25 cellular contexts compared by ENCODE assay signal in genomic region chr13:110498765-110499164, GRCh38.
A peak's percentile ranks its signal among the peaks of the same experiment; 100 is the strongest.
DNase-seq lines count a peak whose midpoint lies in the region; ATAC-seq, FAIRE-seq and TF ChIP-seq lines count a peak whose summit lies in the region.
"Had no signal": no experiment of that assay in that cellular context is flagged by ENCODE, and none has a peak within 500 bp of the region (broad histone marks: within the 10 kb centered on the region; RNA-seq: fewer than 3 reads in every experiment).

No MANE protein-coding gene starts in this region.

- H3K4me1 ChIP-seq in PC-3 (ENCODE audit: insufficient read depth, low read length) = peaks cover 24% of the 10 kb centered on the region
- no peaks in the 10 kb centered on the region for H3K4me1 ChIP-seq in H1 (replicated peaks in 1 of 4; ENCODE audit: control insufficient read depth in 3 of 4, insufficient read depth in 4 of 4, low read length in 3 of 4)
- H3K4me1 ChIP-seq in osteoblast (ENCODE audit: insufficient read depth, low read length) = peaks cover 15% of the 10 kb centered on the region
- peaks cover 8 to 30% (median 19%) of the 10 kb centered on the region in 5 donors for H3K4me1 ChIP-seq in subcutaneous abdominal adipose tissue (ENCODE audit: control insufficient read depth in 5 of 5, insufficient read depth in 5 of 5, low read length in 5 of 5)

- H4K5ac ChIP-seq in H1 (ENCODE audit: insufficient read length, low read depth, low read length) = no peak overlapping the region

- H3K9me3 ChIP-seq in PC-3 (ENCODE audit: low read length) (no peaks in the 10 kb centered on the region), H1 (ENCODE audit: insufficient read depth in 2 of 2, low read depth in 1 of 2, low read length in 1 of 2) (peaks cover 3 to 10% of the 10 kb centered on the region in 2 experiments; a peak in 2 of 4 replicates), osteoblast (ENCODE audit: low read depth, low read length) (no peaks in the 10 kb centered on the region), subcutaneous abdominal adipose tissue (ENCODE audit: control insufficient read depth in 5 of 5, low read length in 5 of 5) (peaks cover 0 to 11% (median 5%) of the 10 kb centered on the region in 5 donors)

- H3K79me1 ChIP-seq in H1 (ENCODE audit: low read depth, low read length) = no peaks in the 10 kb centered on the region; the same call in 1 of the 2 replicates

- H2BK12ac ChIP-seq in H1 (ENCODE audit: low read depth, low read length) = peak overlapping the region; percentile 85; the same call in 1 of the 2 replicates

- H3K36me3 ChIP-seq in PC-3 (ENCODE audit: low read depth, low read length) (peaks cover 20% of the 10 kb centered on the region), H1 (ENCODE audit: control insufficient read depth in 2 of 4, insufficient read depth in 4 of 4, low read length in 3 of 4) (peaks cover 5 to 68% (median 41%) of the 10 kb centered on the region in 4 experiments; a peak in 7 of 8 replicates), osteoblast (ENCODE audit: insufficient read depth, low read length) (peaks cover 86% of the 10 kb centered on the region), subcutaneous abdominal adipose tissue (ENCODE audit: control insufficient read depth in 5 of 5, insufficient read depth in 5 of 5, low read length in 5 of 5) (peaks cover 24 to 98% (median 88%) of the 10 kb centered on the region in 5 donors)
- H3K36me3 ChIP-seq: BLaER1 had no signal

- H2BK120ac ChIP-seq in H1 (replicated peaks; ENCODE audit: low read depth, low read length) = no peak overlapping the region

- 93% methylated on average over 10 of the region's 10 CpGs; no CpG with 5 or more reads in 1 of the 2 experiments for WGBS in H1 (ENCODE audit: extremely low coverage in 1 of 2, insufficient coverage in 1 of 2, insufficient read length in 1 of 2, insufficient replicate concordance in 2 of 2, low coverage in 1 of 2, low lambda C conversion rate in 2 of 2, missing lambda C conversion rate in 1 of 2), 2 experiments

- peak overlapping the region; percentile 98 for H3K27ac ChIP-seq in PC-3 (ENCODE audit: low read length)
- no peak overlapping the region for H3K27ac ChIP-seq in H1 (ENCODE audit: low read depth, low read length)
- no peak overlapping the region for H3K27ac ChIP-seq in osteoblast (ENCODE audit: low read depth, low read length)
- H3K27ac ChIP-seq in subcutaneous abdominal adipose tissue (ENCODE audit: low read depth, low read length) = peak overlapping the region; percentile 26
- H3K27ac ChIP-seq: BLaER1 had no signal

- H4K20me1 ChIP-seq in PC-3 (ENCODE audit: low read length) (no peaks in the 10 kb centered on the region), H1 (replicated peaks in 1 of 2; ENCODE audit: control insufficient read depth in 1 of 2, insufficient read depth in 2 of 2, low read length in 2 of 2) (no peaks in the 10 kb centered on the region), osteoblast (ENCODE audit: insufficient read depth, low read length) (no peaks in the 10 kb centered on the region)
- H4K20me1 ChIP-seq: BLaER1 had no signal

- H2AK5ac ChIP-seq in H1 (ENCODE audit: low read depth, low read length) = no peak overlapping the region

- ATAC-seq in PC-3 (no peak), sciatic nerve (no peak), GM21529 (IDR thresholded peaks at IDR 0.05; ENCODE audit: unreplicated experiment) (no peak)
- ATAC-seq: K562 had no signal

- no peaks in the 10 kb centered on the region for H3K23me2 ChIP-seq in H1 (ENCODE audit: low read depth, low read length)

- no peaks in the 10 kb centered on the region for H3K9me2 ChIP-seq in PC-3 (replicated peaks; ENCODE audit: low read length)

- no peak overlapping the region for H3K14ac ChIP-seq in H1 (ENCODE audit: insufficient read length)

- H3K23ac ChIP-seq in H1 (ENCODE audit: insufficient read length) = no peak overlapping the region

- H3K4me2 ChIP-seq in PC-3 (ENCODE audit: low read length) (peak overlapping the region; percentile 71; the same call in 1 of the 2 replicates), H1 (ENCODE audit: insufficient read depth in 1 of 2, low read depth in 2 of 2, low read length in 2 of 2) (no peak overlapping the region), osteoblast (ENCODE audit: insufficient read depth, low read length) (no peak overlapping the region)
- H3K4me2 ChIP-seq: BLaER1 had no signal

- no peak overlapping the region for H4K91ac ChIP-seq in H1 (replicated peaks; ENCODE audit: insufficient read length, low read length)

- TF ChIP-seq EP300 in H1 (IDR thresholded peaks at IDR 0.05; ENCODE audit: borderline replicate concordance in 1 of 2, low read depth in 2 of 2, low read length in 2 of 2) = no peak

- in situ Hi-C loops in GM13977 (cut with MboI; ENCODE audit: low pct_unique_long_range_greater_than_20kb, low sequenced_read_pairs, unreplicated experiment) = no loop called here

- POLR2A ChIA-PET in PC-3 (lab: Charles Lee; ENCODE audit: unreplicated experiment) (no interaction called here), H1 (lab: Charles Lee; ENCODE audit: partially characterized antibody) (no interaction called here)

- no peak for TF ChIP-seq CTCF in PC-3 (conservative IDR thresholded peaks at IDR 0.05; ENCODE audit: low read depth, low read length)
- TF ChIP-seq CTCF in H1 (IDR thresholded peaks at IDR 0.05; ENCODE audit: control extremely low read depth in 1 of 3, insufficient read depth in 1 of 3, low read depth in 1 of 3, low read length in 3 of 3) = no peak
- no peak for TF ChIP-seq CTCF in osteoblast (IDR thresholded peaks at IDR 0.05; ENCODE audit: extremely low read depth, low read depth, low read length)
- TF ChIP-seq CTCF in GM13977 (IDR thresholded peaks at IDR 0.05; ENCODE audit: extremely low read depth, insufficient read depth, missing control alignments) = no peak

- peaks cover 15% of the 10 kb centered on the region for H3F3A ChIP-seq in PC-3 (ENCODE audit: low read length, unreplicated experiment)

- no peak overlapping the region for H2BK15ac ChIP-seq in H1 (ENCODE audit: low read length)

- no peak for TF ChIP-seq RAD21 in H1 (IDR thresholded peaks at IDR 0.05 in 1 of 2, conservative IDR thresholded peaks at IDR 0.05 in 1 of 2; ENCODE audit: low read depth in 2 of 2, low read length in 2 of 2)

- CTCF ChIA-PET in PC-3 (lab: Charles Lee) (no interaction called here), H1 (lab: Charles Lee; ENCODE audit: partially characterized antibody) (no interaction called here)

- FAIRE-seq in H1 (lab: Jason Lieb, UNC) = no peak
- FAIRE-seq: A204.1, GM12892, K562 had no signal

- no peak overlapping the region for H3K56ac ChIP-seq in H1 (replicated peaks; ENCODE audit: insufficient read length, low read depth, low read length)

- H3K79me2 ChIP-seq in PC-3 (ENCODE audit: low read length) = no peaks in the 10 kb centered on the region
- no peaks in the 10 kb centered on the region for H3K79me2 ChIP-seq in H1 (ENCODE audit: control insufficient read depth in 1 of 2, insufficient read depth in 2 of 2, low read length in 2 of 2)
- no peaks in the 10 kb centered on the region for H3K79me2 ChIP-seq in osteoblast (ENCODE audit: insufficient read depth, low read length)

- no TSS peak for BruUV-seq in PC-3 (replicated peaks; lab: Mats Ljungman, UMichigan)

- no peak overlapping the region for H4K8ac ChIP-seq in H1 (ENCODE audit: extremely low read depth, insufficient read depth, low read length)

- H3K18ac ChIP-seq in H1 (ENCODE audit: extremely low read depth, low read length) = no peak overlapping the region

- H2BK5ac ChIP-seq in H1 (ENCODE audit: low read depth, low read length) = no peak overlapping the region

- TF ChIP-seq POLR2A in H1 (IDR thresholded peaks at IDR 0.05; ENCODE audit: control extremely low read depth in 1 of 2, low read depth in 2 of 2, low read length in 2 of 2) = no peak

- H3K4ac ChIP-seq in H1 (replicated peaks; ENCODE audit: insufficient read length, low read depth, low read length) = no peak overlapping the region

- H3K4me3 ChIP-seq in PC-3 (ENCODE audit: low read length) (no peak overlapping the region), H1 (ENCODE audit: extremely low read depth in 1 of 4, insufficient read depth in 2 of 4, low read depth in 3 of 4, low read length in 4 of 4) (no peak overlapping the region), osteoblast (ENCODE audit: insufficient read depth, low read length) (no peak overlapping the region), subcutaneous abdominal adipose tissue (ENCODE audit: low read depth in 1 of 5, low read length in 5 of 5) (no peak overlapping the region)
- H3K4me3 ChIP-seq: BLaER1, K562 had no signal

- DNase-seq in PC-3 (no peak), H1 (ENCODE audit: low read depth in 1 of 2, low spot score in 2 of 2) (no peak), osteoblast (ENCODE audit: insufficient read length, low spot score, missing footprints) (peak; percentile 5), sciatic nerve (ENCODE audit: low spot score) (no peak), GM13977 (ENCODE audit: low spot score) (no peak)
- DNase-seq: CD4-positive, CD25-positive, alpha-beta regulatory T cell; DND-41; GOT3; HCEC 1CT; Kasumi-1; MV-4-11; NCI-H1105; NCI-H146; NCI-H1930; NCI-H2107; NCI-H524; NCI-H774; Right ventricle myocardium superior; RPMI8226 had no signal

- no peaks in the 10 kb centered on the region for H3K27me3 ChIP-seq in PC-3 (ENCODE audit: low read length)
- H3K27me3 ChIP-seq in H1 (replicated peaks in 1 of 4; ENCODE audit: control insufficient read depth in 3 of 4, extremely low read depth in 1 of 4, insufficient read depth in 3 of 4, low read length in 3 of 4) = no peaks in the 10 kb centered on the region; a peak in 1 of 7 replicates
- H3K27me3 ChIP-seq in osteoblast (ENCODE audit: insufficient read depth, low read length) = no peaks in the 10 kb centered on the region
- H3K27me3 ChIP-seq in subcutaneous abdominal adipose tissue (ENCODE audit: control insufficient read depth in 5 of 5, insufficient read depth in 4 of 5, low read length in 5 of 5) = no peaks in the 10 kb centered on the region
- H3K27me3 ChIP-seq: BLaER1 had no signal

- no peak overlapping the region for H2AFZ ChIP-seq in PC-3 (ENCODE audit: low read length)
- H2AFZ ChIP-seq in H1 (ENCODE audit: low read length) = no peak overlapping the region
- H2AFZ ChIP-seq in osteoblast (ENCODE audit: low read length) = no peak overlapping the region

- intact Hi-C loops in PC-3 (cut with micrococcal nuclease) = no loop called here
- intact Hi-C loops in sciatic nerve (cut with DNase I) = no loop called here

- no peak overlapping the region for H2BK20ac ChIP-seq in H1 (ENCODE audit: low read length)

- H3K9ac ChIP-seq in PC-3 (ENCODE audit: low read length) (peak overlapping the region; percentile 54; the same call in 1 of the 2 replicates), H1 (replicated peaks in 1 of 4; ENCODE audit: extremely low read depth in 1 of 4, low read depth in 3 of 4, low read length in 3 of 4) (no peak overlapping the region), subcutaneous abdominal adipose tissue (ENCODE audit: low read length in 5 of 5) (no peak overlapping the region)
- H3K9ac ChIP-seq: BLaER1 had no signal

TF ChIP-seq in H1, 55 proteins besides CTCF, POLR2A, EP300 and RAD21 (continues in another document):
- TF ChIP-seq POLR2AphosphoS5 (IDR thresholded peaks at IDR 0.05; ENCODE audit: low read depth, low read length) (no peak), NANOG (IDR thresholded peaks at IDR 0.05; ENCODE audit: insufficient read depth, low read depth, low read length, poor library complexity, severe bottlenecking) (no peak), MAFK (IDR thresholded peaks at IDR 0.05; ENCODE audit: low read depth, low read length) (no peak)

Comparison
In these comparisons a context has a peak if more than half of its experiments do, and no peak if none do; other contexts are left out.
1. H3K27ac ChIP-seq: peak in PC-3 (single experiment) and subcutaneous abdominal adipose tissue (single experiment); none in H1 (single experiment) and osteoblast (single experiment).